ENCODE assay signal across 8 cellular contexts in the genomic region with DNA sequence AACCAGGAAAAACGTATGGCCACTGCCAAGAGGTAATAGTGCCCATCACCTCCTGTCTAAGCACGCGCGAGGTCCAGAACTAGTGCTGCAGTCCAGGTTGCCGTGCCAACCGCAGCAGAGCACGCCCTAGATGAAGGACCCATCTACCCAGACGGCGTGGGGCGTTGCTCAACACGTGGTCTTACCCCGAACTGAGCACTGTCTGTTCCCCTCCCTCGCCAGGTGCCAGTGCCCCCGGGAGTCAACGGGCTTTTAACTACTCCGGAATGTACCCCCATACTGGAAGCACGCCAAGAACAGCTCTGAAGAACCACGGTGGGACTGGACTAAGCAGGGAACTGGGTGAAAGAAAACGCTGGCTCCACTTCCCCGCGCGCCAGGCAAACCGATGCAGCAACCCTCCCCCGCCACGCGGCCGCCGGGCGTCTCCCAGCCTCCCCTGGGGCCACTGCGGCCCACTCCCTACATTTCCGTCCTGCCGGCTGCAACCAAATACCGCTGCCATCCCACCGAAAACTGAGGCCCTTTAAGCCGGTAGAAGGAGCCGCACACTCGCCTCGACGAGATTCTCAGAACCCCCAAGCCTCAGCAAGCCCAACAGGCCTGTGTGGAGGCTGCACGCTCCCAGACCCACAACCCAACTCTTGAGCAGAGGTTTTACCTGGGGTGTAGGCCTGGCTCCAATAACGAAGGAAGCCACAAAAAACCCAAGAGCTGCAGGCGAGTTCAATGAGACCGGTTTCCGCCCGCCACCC. TPM values are rescaled to one million over a fixed set of nuclear protein-coding genes. Genes with fewer than 3 reads are reported as not detected.
DNase-seq lines count a peak whose midpoint lies in the region; ATAC-seq and TF ChIP-seq lines count a peak whose summit lies in the region.

A gene (minus strand): TSS at position 734 of the 755 bp plus-strand sequence. CDS start 812 bp downstream, outside the sequence.

- no peaks in the 10 kb centered on the region for H3K9me3 ChIP-seq in Peyer's patch

- no peaks in the 10 kb centered on the region for H3K27me3 ChIP-seq in Peyer's patch

- DNase-seq in Peyer's patch (peak; percentile 70 to 87 (median 78)), fibroblast of pulmonary artery (ENCODE audit: low read depth) (peak; percentile 71), nephron progenitor cell (peak; percentile 61), ecto neural progenitor cell (ENCODE audit: low spot score) (no peak)
- DNase-seq in stimulated activated naive CD8-positive, alpha-beta T cell treated with anti-CD3 and anti-CD28 coated beads, Interleukin-15, amount 100 ng/mL, for 72 hours: peak; percentile 62 to 70

- H3K36me3 ChIP-seq in Peyer's patch: peaks cover 0 to 39% (median 0%) of the 10 kb centered on the region in 3 donors

- peak within 1 kb of the TSS; percentile 97 to 100 (median 100) for H3K27ac ChIP-seq in Peyer's patch

- H3K4me1 ChIP-seq in Peyer's patch: peaks cover 0 to 47% (median 17%) of the 10 kb centered on the region in 4 donors

- H3K4me3 ChIP-seq in Peyer's patch (peak within 1 kb of the TSS; percentile 86 to 96 (median 93)), fibroblast of pulmonary artery (replicated peaks; ENCODE audit: low read depth, low read length) (peak within 1 kb of the TSS; percentile 96)

- peak within 1 kb of the TSS; percentile 100 for H3K4me3 Mint-ChIP-seq in activated T-helper 17 cell treated with anti-CD3 and anti-CD28 coated beads, Interleukin-2, amount 50 U/mL, for 72 hours
- peak within 1 kb of the TSS; percentile 95 for H3K4me3 Mint-ChIP-seq in nephron progenitor cell
- H3K4me3 Mint-ChIP-seq in stimulated activated naive CD8-positive, alpha-beta T cell treated with anti-CD3 and anti-CD28 coated beads, Interleukin-15, amount 100 ng/mL, for 72 hours: peak within 1 kb of the TSS; percentile 89 to 99

- no peak for ATAC-seq in GM18505 (IDR thresholded peaks at IDR 0.05; ENCODE audit: unreplicated experiment)
- peak; percentile 7 for ATAC-seq in HG03097 (IDR thresholded peaks at IDR 0.05; ENCODE audit: low FRiP score, unreplicated experiment)
- peak; percentile 0 for ATAC-seq in activated T-helper 17 cell treated with anti-CD3 and anti-CD28 coated beads, Interleukin-2, amount 50 U/mL, for 72 hours (replicated peaks)
- ATAC-seq in stimulated activated naive CD8-positive, alpha-beta T cell treated with anti-CD3 and anti-CD28 coated beads, Interleukin-15, amount 100 ng/mL, for 72 hours: peak; percentile 35

- H3K9me3 Mint-ChIP-seq in activated T-helper 17 cell treated with anti-CD3 and anti-CD28 coated beads, Interleukin-2, amount 50 U/mL, for 72 hours: no peaks in the 10 kb centered on the region
- no peaks in the 10 kb centered on the region for H3K9me3 Mint-ChIP-seq in nephron progenitor cell
- H3K9me3 Mint-ChIP-seq in stimulated activated naive CD8-positive, alpha-beta T cell treated with anti-CD3 and anti-CD28 coated beads, Interleukin-15, amount 100 ng/mL, for 72 hours: no peaks in the 10 kb centered on the region

- H3K27ac Mint-ChIP-seq in activated T-helper 17 cell treated with anti-CD3 and anti-CD28 coated beads, Interleukin-2, amount 50 U/mL, for 72 hours: peak within 1 kb of the TSS; percentile 100
- H3K27ac Mint-ChIP-seq in nephron progenitor cell: peak within 1 kb of the TSS; percentile 97
- H3K27ac Mint-ChIP-seq in stimulated activated naive CD8-positive, alpha-beta T cell treated with anti-CD3 and anti-CD28 coated beads, Interleukin-15, amount 100 ng/mL, for 72 hours: peak within 1 kb of the TSS; percentile 99 to 100

- TF ChIP-seq POLR2A in GM18505 (IDR thresholded peaks at IDR 0.05; ENCODE audit: borderline replicate concordance, extremely low read depth, insufficient read depth, insufficient read length) (peak; percentile 99), Peyer's patch (IDR thresholded peaks at IDR 0.05) (peak; percentile 99)

- H3K36me3 Mint-ChIP-seq in activated T-helper 17 cell treated with anti-CD3 and anti-CD28 coated beads, Interleukin-2, amount 50 U/mL, for 72 hours (ENCODE audit: low read depth): peaks cover 87% of the 10 kb centered on the region
- peaks cover 55% of the 10 kb centered on the region for H3K36me3 Mint-ChIP-seq in nephron progenitor cell (ENCODE audit: low read depth)

- peaks cover 33% of the 10 kb centered on the region for H3K4me1 Mint-ChIP-seq in activated T-helper 17 cell treated with anti-CD3 and anti-CD28 coated beads, Interleukin-2, amount 50 U/mL, for 72 hours
- peaks cover 73% of the 10 kb centered on the region for H3K4me1 Mint-ChIP-seq in nephron progenitor cell
- H3K4me1 Mint-ChIP-seq in stimulated activated naive CD8-positive, alpha-beta T cell treated with anti-CD3 and anti-CD28 coated beads, Interleukin-15, amount 100 ng/mL, for 72 hours: peaks cover 71% of the 10 kb centered on the region

- no peaks in the 10 kb centered on the region for H3K27me3 Mint-ChIP-seq in activated T-helper 17 cell treated with anti-CD3 and anti-CD28 coated beads, Interleukin-2, amount 50 U/mL, for 72 hours
- peaks cover 8% of the 10 kb centered on the region for H3K27me3 Mint-ChIP-seq in nephron progenitor cell (ENCODE audit: low read depth, poor library complexity)
- H3K27me3 Mint-ChIP-seq in stimulated activated naive CD8-positive, alpha-beta T cell treated with anti-CD3 and anti-CD28 coated beads, Interleukin-15, amount 100 ng/mL, for 72 hours: no peaks in the 10 kb centered on the region

- TF ChIP-seq CTCF in Peyer's patch (IDR thresholded peaks at IDR 0.05): peak in 1 of 6 experiments; percentile 20
- TF ChIP-seq CTCF in fibroblast of pulmonary artery (IDR thresholded peaks at IDR 0.05; ENCODE audit: low read length, missing control alignments): no peak
- TF ChIP-seq CTCF in nephron progenitor cell (IDR thresholded peaks at IDR 0.05): no peak

RNA-seq across cellular contexts. Expression of the gene that starts here (rescaled TPM):
- total RNA-seq in Peyer's patch: 1,000 to 10,000 TPM in 1 of 4 donors, 100 to 1,000 TPM in 3; 459 to 1,091 (median 728) TPM
- total RNA-seq in activated T-helper 17 cell treated with anti-CD3 and anti-CD28 coated beads, Interleukin-2, amount 50 U/mL, for 72 hours: 1,000 to 10,000 TPM; 1,670 to 3,247 TPM
